ENCODE assay signal across 26 cellular contexts in genomic region chr2:142966281-142966680, GRCh38.
DNase-seq lines count a peak whose midpoint lies in the region; ATAC-seq and TF ChIP-seq lines count a peak whose summit lies in the region.
"Had no signal": no experiment of that assay in that cellular context is flagged by ENCODE, and none has a peak within 500 bp of the region (broad histone marks: within the 10 kb centered on the region; RNA-seq: fewer than 3 reads in every experiment).

No MANE protein-coding gene starts in this region.

- BruUV-seq in IMR-90 (replicated peaks; lab: Mats Ljungman, UMichigan), result no TSS peak

- POLR2A ChIA-PET in IMR-90 (lab: Charles Lee; ENCODE audit: unreplicated experiment), result no interaction called here

- no peaks in the 10 kb centered on the region for H3F3A ChIP-seq in smooth muscle cell (ENCODE audit: low read depth)

- H3K4me2 ChIP-seq in IMR-90 (ENCODE audit: low read depth, low read length) (no peak overlapping the region), smooth muscle cell (no peak overlapping the region)
- H3K4me2 ChIP-seq: GM23338, PC-9 had no signal

- H3K4me1 ChIP-seq in IMR-90 (ENCODE audit: control insufficient read depth, insufficient read depth, low read length) (0 out of 2 replicates have a peak, but pooled peaks cover 1% of the 10 kb centered on the region), smooth muscle cell (ENCODE audit: low read depth) (no peaks in the 10 kb centered on the region)

- H3K9ac ChIP-seq in IMR-90 (ENCODE audit: low read depth, low read length) (no peak overlapping the region), smooth muscle cell (ENCODE audit: low read depth) (no peak overlapping the region)

- no peak overlapping the region for H3K18ac ChIP-seq in IMR-90 (ENCODE audit: low read depth, low read length)

- TF ChIP-seq POLR2A in IMR-90 (IDR thresholded peaks at IDR 0.05; ENCODE audit: low read depth, low read length), result no peak

- no peaks in the 10 kb centered on the region for H3K79me2 ChIP-seq in smooth muscle cell (ENCODE audit: low read depth)

- H2AK5ac ChIP-seq in IMR-90 (ENCODE audit: low read depth, low read length), result no peak overlapping the region

- H2BK5ac ChIP-seq in IMR-90 (ENCODE audit: low read depth, low read length, poor library complexity, severe bottlenecking), result no peak overlapping the region

- H3K36me3 ChIP-seq in IMR-90 (ENCODE audit: control insufficient read depth, insufficient read depth, low read length) (no peaks in the 10 kb centered on the region), smooth muscle cell (ENCODE audit: low read depth) (peaks cover 9% of the 10 kb centered on the region)
- H3K36me3 ChIP-seq: MG63 had no signal

- ATAC-seq in IMR-90 (ENCODE audit: low read depth), result no peak; the same call in 1 of the 2 replicates
- ATAC-seq: GM23338, SK-N-SH treated with all-trans-retinoic acid at 6 μM for 48 hours had no signal

- no peak overlapping the region for H2AK9ac ChIP-seq in IMR-90 (replicated peaks; ENCODE audit: low read depth, low read length, poor library complexity)

- H3K79me1 ChIP-seq in IMR-90 (ENCODE audit: low read depth in 1 of 2, low read length in 2 of 2), result no peaks in the 10 kb centered on the region

- peak; percentile 31 for DNase-seq in EH (ENCODE audit: low read depth)
- peak; percentile 43 for DNase-seq in IMR-90
- peak; percentile 83 for DNase-seq in fibroblast of gingiva (ENCODE audit: low read depth)
- no peak for DNase-seq in smooth muscle cell (lab: John Stamatoyannopoulos, UW; ENCODE audit: unreplicated experiment)
- DNase-seq in foreskin melanocyte, result no peak
- DNase-seq in SK-N-DZ (ENCODE audit: low spot score), result no peak
- DNase-seq in activated CD8-positive, alpha-beta memory T cell treated with anti-CD3 and anti-CD28 coated beads, Interleukin-2, amount 50 U/mL, for 4 hours, result no peak
- DNase-seq: ACHN; AML-193; Calu3; CD8-positive, alpha-beta memory T cell; DMS153; HCEC 1CT; Karpas-422; MG63; NCI-H1048; NCI-H1417 treated with DMSO at 0.1 percent for 48 hours; NCI-H187; NCI-H226; NCI-H510A treated with DMSO at 0.1 percent for 48 hours; NCI-H748 treated with DMSO at 0.1 percent for 48 hours; PC-9; SIG-M5 had no signal

- H2BK120ac ChIP-seq in IMR-90 (ENCODE audit: low read depth, low read length), result no peak overlapping the region

- H4K8ac ChIP-seq in IMR-90 (ENCODE audit: low read depth in 2 of 2, low read length in 2 of 2), result no peak overlapping the region

- no peak overlapping the region for H3K4ac ChIP-seq in IMR-90 (ENCODE audit: low read depth, low read length)

- H2AFZ ChIP-seq in IMR-90 (replicated peaks; ENCODE audit: low read length, poor library complexity), result no peak overlapping the region
- peak overlapping the region; percentile 26 for H2AFZ ChIP-seq in smooth muscle cell (ENCODE audit: low read depth)
- H2AFZ ChIP-seq: GM23338, PC-9 had no signal

- CTCF ChIA-PET in IMR-90 (lab: Yijun Ruan, JAX), result interaction anchor here (2.4 kb wide), 1 partner anchor 14 kb away, joined by 7 read pairs; no protein-coding TSS in a partner anchor

- no peak overlapping the region for H3K14ac ChIP-seq in IMR-90 (replicated peaks; ENCODE audit: low read depth, low read length)

- no peak overlapping the region; the same call in 1 of the 2 replicates for H4K91ac ChIP-seq in IMR-90 (ENCODE audit: insufficient read depth, low read depth, low read length)

- no peak overlapping the region for H3K56ac ChIP-seq in IMR-90 (ENCODE audit: extremely low read depth, insufficient read depth, low read length)

- H3K23ac ChIP-seq in IMR-90 (ENCODE audit: low read depth, low read length), result no peak overlapping the region

- H2BK15ac ChIP-seq in IMR-90 (ENCODE audit: low read depth, low read length), result no peak overlapping the region; the same call in 2 of the 3 replicates

- TF ChIP-seq RAD21 in IMR-90 (IDR thresholded peaks at IDR 0.05; ENCODE audit: low read length), result no peak

- H3K27ac ChIP-seq in IMR-90 (ENCODE audit: insufficient read depth, low read length), result no peak overlapping the region
- H3K27ac ChIP-seq in smooth muscle cell (ENCODE audit: low read depth), result peak overlapping the region; percentile 31
- H3K27ac ChIP-seq: C4-2B, PC-9 had no signal

- H3K4me3 ChIP-seq in IMR-90 (ENCODE audit: insufficient read depth, low read depth, low read length) (no peak overlapping the region), smooth muscle cell (no peak overlapping the region)
- H3K4me3 ChIP-seq: GM23338, MG63, PC-9 had no signal

- H3K27me3 ChIP-seq in IMR-90 (ENCODE audit: control insufficient read depth, insufficient read depth, low read length) (no peaks in the 10 kb centered on the region), smooth muscle cell (ENCODE audit: low read depth) (no peaks in the 10 kb centered on the region)
- H3K27me3 ChIP-seq: MG63 had no signal

- H4K20me1 ChIP-seq in IMR-90 (ENCODE audit: insufficient read depth, low read length), result no peaks in the 10 kb centered on the region
- H4K20me1 ChIP-seq in smooth muscle cell (ENCODE audit: low read depth), result no peaks in the 10 kb centered on the region

- no peaks in the 10 kb centered on the region for H3K9me3 ChIP-seq in IMR-90 (ENCODE audit: control insufficient read depth, insufficient read depth, low read length)
- H3K9me3 ChIP-seq in smooth muscle cell (replicated peaks; ENCODE audit: low read depth), result peaks cover 9% of the 10 kb centered on the region

- TF ChIP-seq CTCF in IMR-90 (conservative IDR thresholded peaks at IDR 0.05; ENCODE audit: low read depth, low read length) (no peak), smooth muscle cell (IDR thresholded peaks at IDR 0.05; ENCODE audit: borderline replicate concordance, insufficient read depth, poor library complexity, severe bottlenecking) (no peak)

- H4K5ac ChIP-seq in IMR-90 (ENCODE audit: low read depth, low read length), result no peak overlapping the region

- no peak overlapping the region for H2BK20ac ChIP-seq in IMR-90 (ENCODE audit: low read depth, low read length)

- intact Hi-C loops in IMR-90 (cut with micrococcal nuclease), result no loop called here

- no peaks in the 10 kb centered on the region for H3K9me1 ChIP-seq in IMR-90 (ENCODE audit: insufficient read depth, low read length)

- dilution Hi-C loops in IMR-90 (cut with HindIII; ENCODE audit: low sequenced_read_pairs, unreplicated experiment), result no loop called here

- in situ Hi-C loops in IMR-90 (cut with MboI; ENCODE audit: low sequenced_read_pairs), result no loop called here

TF ChIP-seq in IMR-90, 13 proteins besides CTCF, POLR2A, EP300 and RAD21:
- no peak for TF ChIP-seq MXI1 (IDR thresholded peaks at IDR 0.05; ENCODE audit: borderline replicate concordance, low read depth, low read length)
- TF ChIP-seq RCOR1 (IDR thresholded peaks at IDR 0.05; ENCODE audit: insufficient replicate concordance, low read length), result no peak
- TF ChIP-seq CHD1 (IDR thresholded peaks at IDR 0.05; ENCODE audit: low read depth, low read length), result no peak
- TF ChIP-seq SMC3 (IDR thresholded peaks at IDR 0.05; ENCODE audit: low read depth, low read length), result no peak
- TF ChIP-seq USF2 (IDR thresholded peaks at IDR 0.05; ENCODE audit: low read depth, low read length), result no peak
- no peak for TF ChIP-seq ELK1 (IDR thresholded peaks at IDR 0.05; ENCODE audit: borderline replicate concordance, low read depth, low read length)
- TF ChIP-seq FOS (IDR thresholded peaks at IDR 0.05; ENCODE audit: low read depth, low read length), result no peak
- no peak for TF ChIP-seq MAZ (IDR thresholded peaks at IDR 0.05; ENCODE audit: borderline replicate concordance, low read depth, low read length)
- no peak for TF ChIP-seq MAFK (IDR thresholded peaks at IDR 0.05; ENCODE audit: low read depth, low read length)
- TF ChIP-seq CEBPB (IDR thresholded peaks at IDR 0.05; ENCODE audit: low read depth, low read length), result no peak
- no peak for TF ChIP-seq BHLHE40 (IDR thresholded peaks at IDR 0.05; ENCODE audit: low read depth, low read length)
- TF ChIP-seq NFE2L2 (IDR thresholded peaks at IDR 0.05; ENCODE audit: low read depth, low read length), result no peak
- TF ChIP-seq RFX5 (IDR thresholded peaks at IDR 0.05; ENCODE audit: low read depth, low read length), result no peak

Comparison
In these comparisons a context has a peak if more than half of its experiments do, and no peak if none do; other contexts are left out.
1. DNase-seq: peak in EH (single experiment), IMR-90 (single experiment) and fibroblast of gingiva (single experiment); none in smooth muscle cell (single experiment), foreskin melanocyte (single experiment), SK-N-DZ (single experiment) and activated CD8-positive, alpha-beta memory T cell treated with anti-CD3 and anti-CD28 coated beads, Interleukin-2, amount 50 U/mL, for 4 hours (single experiment).